In genomic region chr9:15584383-15584782, GRCh38 we compare ENCODE assay signal across 23 cellular contexts. TPM values are rescaled to one million over a fixed set of nuclear protein-coding genes. Genes with fewer than 3 reads are reported as not detected.
DNase-seq lines count a peak whose midpoint lies in the region; ATAC-seq and TF ChIP-seq lines count a peak whose summit lies in the region.
"Had no signal": no experiment of that assay in that cellular context is flagged by ENCODE, and none has a peak within 500 bp of the region (broad histone marks: within the 10 kb centered on the region; RNA-seq: fewer than 3 reads in every experiment).

No MANE protein-coding gene starts in this region.

- H3K4me3 ChIP-seq in GM23338: no peak overlapping the region
- H3K4me3 ChIP-seq: A549; BLaER1 treated with 17β-estradiol and CSF1 and Interleukin-3, amounts not matched to agents 10 nM and 100 nM had no signal

- H3K27me3 Mint-ChIP-seq in GM23338 (ENCODE audit: insufficient read depth, low read depth, poor library complexity): peaks cover 1% of the 10 kb centered on the region
- no peaks in the 10 kb centered on the region for H3K27me3 Mint-ChIP-seq in T-helper 17 cell
- H3K27me3 Mint-ChIP-seq in nephron progenitor cell (ENCODE audit: low read depth, poor library complexity): no peaks in the 10 kb centered on the region
- H3K27me3 Mint-ChIP-seq: CD4-positive, alpha-beta T cell had no signal

- no peaks in the 10 kb centered on the region for H3K36me3 ChIP-seq in GM23338 (ENCODE audit: insufficient read depth)
- H3K36me3 ChIP-seq: BE2C; BLaER1 treated with 17β-estradiol and CSF1 and Interleukin-3, amounts not matched to agents 10 nM and 100 nM had no signal

- H3K9me2 ChIP-seq in GM23338 (ENCODE audit: insufficient read depth): no peaks in the 10 kb centered on the region

- peaks cover 10% of the 10 kb centered on the region; the same call in 2 of the 3 replicates for H3K9me3 Mint-ChIP-seq in GM23338
- H3K9me3 Mint-ChIP-seq in nephron progenitor cell: peaks cover 27% of the 10 kb centered on the region
- no peaks in the 10 kb centered on the region for H3K9me3 Mint-ChIP-seq in stimulated activated effector memory CD8-positive, alpha-beta T cell treated with anti-CD3 and anti-CD28 coated beads, Interleukin-12 subunit alpha, Interleukin-12 subunit beta, amount 100 ng/mL, for 72 hours
- H3K9me3 Mint-ChIP-seq: CD4-positive, alpha-beta T cell; CD8-positive, alpha-beta memory T cell had no signal

- H3F3A ChIP-seq in GM23338 (replicated peaks; ENCODE audit: low read depth): no peaks in the 10 kb centered on the region

- TF ChIP-seq CTCF in GM23338 (conservative IDR thresholded peaks at IDR 0.05; ENCODE audit: low read depth in 2 of 2): no peak
- TF ChIP-seq CTCF in nephron progenitor cell (IDR thresholded peaks at IDR 0.05): no peak

- H3K9me3 ChIP-seq in T-helper 17 cell (ENCODE audit: control insufficient read depth, low read length, poor library complexity, severe bottlenecking): no peaks in the 10 kb centered on the region
- H3K9me3 ChIP-seq: A549; BE2C; BLaER1 treated with 17β-estradiol and CSF1 and Interleukin-3, amounts not matched to agents 10 nM and 100 nM had no signal

- no peak overlapping the region for H3K4me2 ChIP-seq in GM23338
- H3K4me2 ChIP-seq: A549; BLaER1 treated with 17β-estradiol and CSF1 and Interleukin-3, amounts not matched to agents 10 nM and 100 nM had no signal

- H3K27ac Mint-ChIP-seq in GM23338 (peak overlapping the region; percentile 10; the same call in 1 of the 2 replicates), T-helper 17 cell (peak overlapping the region; percentile 74), nephron progenitor cell (peak overlapping the region; percentile 36)
- no peak overlapping the region for H3K27ac Mint-ChIP-seq in stimulated activated effector memory CD8-positive, alpha-beta T cell treated with anti-CD3 and anti-CD28 coated beads, Interleukin-12 subunit alpha, Interleukin-12 subunit beta, amount 100 ng/mL, for 72 hours
- H3K27ac Mint-ChIP-seq: CD14-positive monocyte; CD4-positive, alpha-beta T cell had no signal

- H3K4me1 Mint-ChIP-seq in GM23338 (peaks cover 12% of the 10 kb centered on the region; the same call in 2 of the 3 replicates), T-helper 17 cell (peaks cover 11% of the 10 kb centered on the region), nephron progenitor cell (no peaks in the 10 kb centered on the region)
- no peaks in the 10 kb centered on the region for H3K4me1 Mint-ChIP-seq in stimulated activated effector memory CD8-positive, alpha-beta T cell treated with anti-CD3 and anti-CD28 coated beads, Interleukin-12 subunit alpha, Interleukin-12 subunit beta, amount 100 ng/mL, for 72 hours
- H3K4me1 Mint-ChIP-seq: CD14-positive monocyte had no signal

- no peaks in the 10 kb centered on the region for H4K20me1 ChIP-seq in GM23338 (replicated peaks; ENCODE audit: insufficient read depth)
- H4K20me1 ChIP-seq: BLaER1 treated with 17β-estradiol and CSF1 and Interleukin-3, amounts not matched to agents 10 nM and 100 nM had no signal

- peaks cover 16% of the 10 kb centered on the region for H3K4me1 ChIP-seq in GM23338 (ENCODE audit: insufficient read depth)
- H3K4me1 ChIP-seq: A549; BE2C; BLaER1 treated with 17β-estradiol and CSF1 and Interleukin-3, amounts not matched to agents 10 nM and 100 nM had no signal

- no peak overlapping the region for H2AFZ ChIP-seq in GM23338

- no peak for ATAC-seq in GM23338
- peak; percentile 77 for ATAC-seq in T-helper 17 cell
- ATAC-seq in stimulated activated effector memory CD8-positive, alpha-beta T cell treated with anti-CD3 and anti-CD28 coated beads, Interleukin-12 subunit alpha, Interleukin-12 subunit beta, amount 100 ng/mL, for 72 hours: peak; percentile 51
- ATAC-seq in GM21447 (IDR thresholded peaks at IDR 0.05; ENCODE audit: unreplicated experiment): no peak
- no peak for ATAC-seq in GM21619 (IDR thresholded peaks at IDR 0.05; ENCODE audit: unreplicated experiment)
- ATAC-seq: A549 had no signal

- no peak overlapping the region for H3K4me3 Mint-ChIP-seq in GM23338
- no peak overlapping the region for H3K4me3 Mint-ChIP-seq in T-helper 17 cell
- H3K4me3 Mint-ChIP-seq in nephron progenitor cell: no peak overlapping the region
- no peak overlapping the region for H3K4me3 Mint-ChIP-seq in stimulated activated effector memory CD8-positive, alpha-beta T cell treated with anti-CD3 and anti-CD28 coated beads, Interleukin-12 subunit alpha, Interleukin-12 subunit beta, amount 100 ng/mL, for 72 hours
- H3K4me3 Mint-ChIP-seq: CD14-positive monocyte; CD4-positive, alpha-beta T cell; CD8-positive, alpha-beta memory T cell had no signal

- DNase-seq in GM23338 (ENCODE audit: low spot score): no peak
- DNase-seq in T-helper 17 cell: no peak
- no peak for DNase-seq in nephron progenitor cell
- no peak for DNase-seq in stimulated activated effector memory CD8-positive, alpha-beta T cell treated with anti-CD3 and anti-CD28 coated beads, Interleukin-12 subunit alpha, Interleukin-12 subunit beta, amount 100 ng/mL, for 72 hours (ENCODE audit: low spot score in 2 of 2)
- DNase-seq in NCI-H146 treated with DMSO at 0.1 percent for 48 hours (lab: John Stamatoyannopoulos, UW; ENCODE audit: unreplicated experiment): no peak
- DNase-seq in DMS79 (lab: John Stamatoyannopoulos, UW): no peak
- DNase-seq: 8988T; ACHN; AML-193; BE2C; CD4-positive, alpha-beta T cell; CD8-positive, alpha-beta memory T cell; DMS 273 treated with DMSO at 0.1 percent for 48 hours; DMS79 treated with DMSO at 0.1 percent for 48 hours; GF-D8; GOT3; H7; HCEC 1CT had no signal

- peak overlapping the region; percentile 42 for H3K27ac ChIP-seq in GM23338 (ENCODE audit: low read depth)
- H3K27ac ChIP-seq: A549; BLaER1 treated with 17β-estradiol and CSF1 and Interleukin-3, amounts not matched to agents 10 nM and 100 nM had no signal

- no peaks in the 10 kb centered on the region for H3K79me2 ChIP-seq in GM23338 (replicated peaks; ENCODE audit: insufficient read depth)

- peaks cover 6% of the 10 kb centered on the region; the same call in 2 of the 3 replicates for H3K36me3 Mint-ChIP-seq in GM23338 (ENCODE audit: low read depth)
- H3K36me3 Mint-ChIP-seq in T-helper 17 cell (ENCODE audit: low read depth): no peaks in the 10 kb centered on the region
- H3K36me3 Mint-ChIP-seq in nephron progenitor cell (ENCODE audit: low read depth): peaks cover 46% of the 10 kb centered on the region
- H3K36me3 Mint-ChIP-seq in stimulated activated effector memory CD8-positive, alpha-beta T cell treated with anti-CD3 and anti-CD28 coated beads, Interleukin-12 subunit alpha, Interleukin-12 subunit beta, amount 100 ng/mL, for 72 hours: no peaks in the 10 kb centered on the region
- H3K36me3 Mint-ChIP-seq: CD14-positive monocyte had no signal

- no peaks in the 10 kb centered on the region for H3K27me3 ChIP-seq in GM23338 (ENCODE audit: insufficient read depth)
- H3K27me3 ChIP-seq: BE2C; BLaER1 treated with 17β-estradiol and CSF1 and Interleukin-3, amounts not matched to agents 10 nM and 100 nM had no signal

RNA-seq across cellular contexts. Expression of gene CCDC171, which starts 31.5 kb away (rescaled TPM):
- total RNA-seq in GM23338 (2014; rRNA removed; shearing (Covaris generic)): 3.5 and 4.4 TPM in 2 replicates
- polyA plus RNA-seq in GM23338 (2016; fragmentation: Nextera tagmentation; extraction: Ambion mirVana): 3.5 and 5.1 TPM in 2 replicates
- total RNA-seq in T-helper 17 cell: 1 to 10 TPM in 1 of 2 donors, under 1 TPM in 1; 0.52 to 1.5 TPM

Comparison
In these comparisons a context has a peak if more than half of its experiments do, and no peak if none do; other contexts are left out.
1. ATAC-seq: peak in T-helper 17 cell (single experiment) and stimulated activated effector memory CD8-positive, alpha-beta T cell treated with anti-CD3 and anti-CD28 coated beads, Interleukin-12 subunit alpha, Interleukin-12 subunit beta, amount 100 ng/mL, for 72 hours (single experiment); none in GM23338 (single experiment), GM21447 (single experiment) and GM21619 (single experiment).